In the genomic region with DNA sequence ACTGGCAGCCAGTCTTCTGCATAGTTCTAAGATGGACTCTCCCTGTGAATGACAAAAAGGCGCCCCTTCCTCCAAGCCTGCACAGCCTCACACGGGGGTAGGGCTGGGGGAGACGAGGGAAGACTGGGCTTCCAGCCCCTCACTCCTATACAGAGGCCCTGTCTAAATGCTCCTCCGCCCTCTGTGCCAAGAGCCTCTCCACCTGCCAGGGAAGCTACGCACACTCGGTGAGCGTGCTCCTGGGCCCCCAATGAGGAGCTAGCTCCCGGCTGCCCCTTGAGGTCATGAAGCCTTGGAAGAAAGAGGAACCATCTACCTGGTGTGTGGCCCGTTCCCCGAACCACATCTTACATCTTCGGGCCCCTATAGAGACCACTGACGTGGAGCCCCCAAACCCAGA, we compare ENCODE assay signal across 28 cellular contexts. TPM values are rescaled to one million over a fixed set of nuclear protein-coding genes. Genes with fewer than 3 reads are reported as not detected.
"Had no signal": no experiment of that assay in that cellular context is flagged by ENCODE, and none has a peak within 500 bp of the region (broad histone marks: within the 10 kb centered on the region; RNA-seq: fewer than 3 reads in every experiment).

No MANE protein-coding gene starts in this region.

- H3K4me3 ChIP-seq: esophagus squamous epithelium, mucosa of descending colon, ovary, right lobe of liver, tibial nerve had no signal

- ATAC-seq: activated CD8-positive, alpha-beta T cell treated with anti-CD3 and anti-CD28 coated beads for 36 hours; activated naive CD4-positive, alpha-beta T cell treated with anti-CD3 and anti-CD28 coated beads, Interleukin-2, amount 50 U/mL, for 72 hours; left ventricle myocardium superior; mucosa of descending colon; right lobe of liver; T-helper 17 cell had no signal

- H3K4me1 Mint-ChIP-seq: activated CD4-positive, alpha-beta T cell treated with anti-CD3 and anti-CD28 coated beads, Interleukin-2, amount 10 ng/mL, durations not matched to agents 7 days and 5 days; central memory CD8-positive, alpha-beta T cell; T-helper 17 cell had no signal

- H3K36me3 ChIP-seq: esophagus squamous epithelium, neutrophil, ovary, right lobe of liver, tibial nerve, WERI-Rb-1 had no signal

- H3K9me3 Mint-ChIP-seq: activated CD4-positive, alpha-beta T cell treated with anti-CD3 and anti-CD28 coated beads, Interleukin-2, amount 10 ng/mL, durations not matched to agents 7 days and 5 days; activated CD8-positive, alpha-beta T cell treated with anti-CD3 and anti-CD28 coated beads for 36 hours; activated naive CD4-positive, alpha-beta T cell treated with anti-CD3 and anti-CD28 coated beads, Interleukin-2, amount 50 U/mL, for 72 hours; activated T-helper 2 cell treated with anti-CD3 and anti-CD28 coated beads, Interferon-gamma antibody, Interleukin-2, Interleukin-4, amounts not matched to agents 10 μg/mL and 5 μg/mL and 100 μg/mL, durations not matched to agents 14 hours and 24 hours and 36 hours; central memory CD8-positive, alpha-beta T cell; natural killer cell treated with Interleukin-12 subunit alpha and Interleukin-12 subunit beta and Interleukin-15 and Interleukin-18, amount 100 ng/mL, for 72 hours had no signal

- H3K27me3 ChIP-seq: ovary had no signal

- DNase-seq: activated CD4-positive, alpha-beta T cell treated with anti-CD3 and anti-CD28 coated beads, Interleukin-2, amount 10 ng/mL, durations not matched to agents 7 days and 5 days; activated CD4-positive, CD25-positive, alpha-beta regulatory T cell treated with anti-CD3 and anti-CD28 coated beads, Interleukin-2, amount 50 U/mL, for 72 hours; activated CD8-positive, alpha-beta T cell treated with anti-CD3 and anti-CD28 coated beads for 36 hours; activated T-cell treated with anti-CD3 and anti-CD28 coated beads, Interleukin-2, amount 50 U/mL, for 48 hours; dermis blood vessel endothelial cell; effector CD4-positive, alpha-beta T cell; esophagus squamous epithelium; foreskin melanocyte; hippocampal formation; left ventricle myocardium superior; mucosa of descending colon; ovary; right lobe of liver; stimulated activated CD4-positive, alpha-beta T cell treated with anti-CD3 and anti-CD28 coated beads, Interleukin-2, amount 100 ng/mL, for 48 hours; stimulated activated naive CD4-positive, alpha-beta T cell treated with Interleukin-2 at 50 U/mL for 16 hours; T-helper 17 cell; T1000; WERI-Rb-1 had no signal

- H3K27ac Mint-ChIP-seq: activated CD4-positive, alpha-beta T cell treated with anti-CD3 and anti-CD28 coated beads, Interleukin-2, amount 10 ng/mL, durations not matched to agents 7 days and 5 days; activated CD8-positive, alpha-beta T cell treated with anti-CD3 and anti-CD28 coated beads for 36 hours; activated naive CD4-positive, alpha-beta T cell treated with anti-CD3 and anti-CD28 coated beads, Interleukin-2, amount 50 U/mL, for 72 hours; activated T-helper 2 cell treated with anti-CD3 and anti-CD28 coated beads, Interferon-gamma antibody, Interleukin-2, Interleukin-4, amounts not matched to agents 10 μg/mL and 5 μg/mL and 100 μg/mL, durations not matched to agents 14 hours and 24 hours and 36 hours; natural killer cell treated with Interleukin-12 subunit alpha and Interleukin-12 subunit beta and Interleukin-15 and Interleukin-18, amount 100 ng/mL, for 72 hours; progenitor cell of endocrine pancreas; T-helper 17 cell had no signal

- H3K36me3 Mint-ChIP-seq: activated naive CD4-positive, alpha-beta T cell treated with anti-CD3 and anti-CD28 coated beads, Interleukin-2, amount 50 U/mL, for 72 hours; natural killer cell treated with Interleukin-12 subunit alpha and Interleukin-12 subunit beta and Interleukin-15 and Interleukin-18, amount 100 ng/mL, for 72 hours had no signal

- H3K4me3 Mint-ChIP-seq: activated CD4-positive, alpha-beta T cell treated with anti-CD3 and anti-CD28 coated beads, Interleukin-2, amount 10 ng/mL, durations not matched to agents 7 days and 5 days; activated CD8-positive, alpha-beta T cell treated with anti-CD3 and anti-CD28 coated beads for 36 hours; central memory CD8-positive, alpha-beta T cell; natural killer cell treated with Interleukin-12 subunit alpha and Interleukin-12 subunit beta and Interleukin-15 and Interleukin-18, amount 100 ng/mL, for 72 hours had no signal

- H3K27ac ChIP-seq: epithelial cell of prostate, esophagus squamous epithelium, neutrophil, ovary, right lobe of liver, tibial nerve, WERI-Rb-1 had no signal

- H3K4me1 ChIP-seq: right lobe of liver had no signal

- H3K9me3 ChIP-seq: esophagus squamous epithelium, mucosa of descending colon, neutrophil, ovary, right lobe of liver, tibial nerve had no signal

RNA-seq across cellular contexts. Expression of a gene that starts 54.8 kb away (rescaled TPM):
- total RNA-seq: activated CD4-positive, alpha-beta T cell treated with anti-CD3 and anti-CD28 coated beads, Interleukin-2, amount 10 ng/mL, durations not matched to agents 7 days and 5 days; activated CD8-positive, alpha-beta T cell treated with anti-CD3 and anti-CD28 coated beads for 36 hours; activated naive CD4-positive, alpha-beta T cell treated with anti-CD3 and anti-CD28 coated beads, Interleukin-2, amount 50 U/mL, for 72 hours; activated T-helper 2 cell treated with anti-CD3 and anti-CD28 coated beads, Interferon-gamma antibody, Interleukin-2, Interleukin-4, amounts not matched to agents 10 μg/mL and 5 μg/mL and 100 μg/mL, durations not matched to agents 14 hours and 24 hours and 36 hours; bronchial epithelial cell; myocyte; natural killer cell treated with Interleukin-12 subunit alpha and Interleukin-12 subunit beta and Interleukin-15 and Interleukin-18, amount 100 ng/mL, for 72 hours; T-helper 17 cell had no signal
